ENCODE assay signal across 8 cellular contexts in genomic region chr6:107330190-107330589, GRCh38.
DNase-seq lines count a peak whose midpoint lies in the region; ATAC-seq lines count a peak whose summit lies in the region.

No MANE protein-coding gene starts in this region.

- H3K4me3 Mint-ChIP-seq in central memory CD8-positive, alpha-beta T cell: no peak overlapping the region

- H3K9me3 Mint-ChIP-seq in central memory CD8-positive, alpha-beta T cell: no peaks in the 10 kb centered on the region

- peaks cover 2% of the 10 kb centered on the region for H3K36me3 Mint-ChIP-seq in central memory CD8-positive, alpha-beta T cell (ENCODE audit: insufficient read depth)

- no peaks in the 10 kb centered on the region for H3K27me3 Mint-ChIP-seq in central memory CD8-positive, alpha-beta T cell

- H3K27ac Mint-ChIP-seq in central memory CD8-positive, alpha-beta T cell (ENCODE audit: low read depth): peak overlapping the region; percentile 27

- DNase-seq in central memory CD8-positive, alpha-beta T cell (ENCODE audit: low spot score in 2 of 2): no peak
- no peak for DNase-seq in NCI-H1417 treated with DMSO at 0.1 percent for 48 hours (lab: John Stamatoyannopoulos, UW)
- no peak for DNase-seq in NCI-H1048 (lab: John Stamatoyannopoulos, UW)
- no peak for DNase-seq in NCI-H226
- DNase-seq in NCI-H128 (lab: John Stamatoyannopoulos, UW; ENCODE audit: unreplicated experiment): no peak

- H3K4me1 Mint-ChIP-seq in central memory CD8-positive, alpha-beta T cell: peaks cover 6% of the 10 kb centered on the region

- ATAC-seq in GM18498 (IDR thresholded peaks at IDR 0.05; ENCODE audit: unreplicated experiment): peak; percentile 99
- peak; percentile 99 for ATAC-seq in GM21381 (IDR thresholded peaks at IDR 0.05; ENCODE audit: unreplicated experiment)
- peak; percentile 99 for ATAC-seq in HG03460 (IDR thresholded peaks at IDR 0.05; ENCODE audit: unreplicated experiment)
- ATAC-seq in central memory CD8-positive, alpha-beta T cell (replicated peaks; ENCODE audit: extremely low read depth, poor library complexity, severe bottlenecking): peak; percentile 70
